Comparison of ENCODE assay signal across 8 cellular contexts in the genomic region with DNA sequence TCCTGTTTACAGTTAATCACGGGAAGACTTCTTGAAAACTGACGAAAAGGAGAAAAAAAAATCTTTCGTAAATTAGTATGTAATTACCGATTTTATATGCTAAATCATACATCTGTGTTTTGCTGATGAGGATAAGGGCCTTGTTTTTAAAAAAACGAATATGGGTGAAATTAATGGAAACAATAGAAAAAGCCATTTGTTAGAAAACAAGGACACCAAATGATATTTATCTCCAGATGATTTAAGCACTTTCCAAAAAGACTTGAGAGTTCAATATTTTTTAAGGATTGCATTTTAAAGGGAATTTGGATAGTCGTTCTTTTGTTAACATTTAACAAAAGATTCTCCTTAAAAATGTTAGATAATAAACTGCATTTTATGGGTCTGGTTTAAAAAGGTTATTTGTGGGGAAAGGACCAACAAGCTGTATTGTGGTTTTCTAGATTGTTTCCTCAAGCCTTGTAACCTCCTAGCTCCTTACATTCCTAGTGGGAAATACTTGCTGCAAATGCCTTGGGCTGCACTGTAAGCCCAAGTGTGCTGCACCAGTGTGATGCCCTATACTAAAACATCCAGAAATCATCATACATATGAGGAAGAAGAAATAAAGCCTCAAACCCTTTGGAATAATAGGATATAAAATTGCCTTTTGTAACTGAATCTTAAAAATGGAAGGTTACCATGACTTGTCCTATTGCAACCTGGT. TPM values are rescaled to one million over a fixed set of nuclear protein-coding genes. Genes with fewer than 3 reads are reported as not detected.
DNase-seq lines count a peak whose midpoint lies in the region; ATAC-seq and TF ChIP-seq lines count a peak whose summit lies in the region.

No MANE protein-coding gene starts in this region.

- H3K36me3 Mint-ChIP-seq in CD4-positive, alpha-beta T cell (ENCODE audit: low read depth) = peaks cover 33% of the 10 kb centered on the region

- peaks cover 0 to 6% of the 10 kb centered on the region in 2 experiments; a peak in 1 of 4 replicates for H3K79me1 ChIP-seq in IMR-90 (ENCODE audit: low read depth in 1 of 2, low read length in 2 of 2)

- DNase-seq in CD4-positive, alpha-beta T cell = no peak
- DNase-seq in IMR-90 = peak; percentile 8
- DNase-seq in amniotic epithelial cell (ENCODE audit: low read depth) = peak; percentile 37
- no peak for DNase-seq in left lung
- DNase-seq in upper lobe of left lung = no peak
- DNase-seq in effector CD4-positive, alpha-beta T cell = no peak
- DNase-seq in GM10266 (ENCODE audit: extremely low spot score) = no peak

- no peaks in the 10 kb centered on the region for H4K20me1 ChIP-seq in IMR-90 (ENCODE audit: insufficient read depth, low read length)

- intact Hi-C loops in CD4-positive, alpha-beta T cell (cut with DNase I, micrococcal nuclease) = loop anchor here (2.0 to 10.0 kb wide), 6 partner anchors 37 to 1025 kb away; a partner anchor contains a TSS
- intact Hi-C loops in IMR-90 (cut with micrococcal nuclease) (loop anchor here (5.0 to 10.0 kb wide), 5 partner anchors 132 to 1615 kb away; a partner anchor contains a TSS), left lung (cut with DNase I) (no loop called here)

- BruUV-seq in IMR-90 (replicated peaks; lab: Mats Ljungman, UMichigan) = no TSS peak

- H3K9me3 ChIP-seq in CD4-positive, alpha-beta T cell (ENCODE audit: control insufficient read depth, low read length) = no peaks in the 10 kb centered on the region
- H3K9me3 ChIP-seq in IMR-90 (ENCODE audit: control insufficient read depth, insufficient read depth, low read length) (no peaks in the 10 kb centered on the region), left lung (no peaks in the 10 kb centered on the region), upper lobe of left lung (no peaks in the 10 kb centered on the region)

- H3K9me1 ChIP-seq in IMR-90 (ENCODE audit: insufficient read depth, low read length) = no peaks in the 10 kb centered on the region

- no peak for ATAC-seq in CD4-positive, alpha-beta T cell (ENCODE audit: poor library complexity)
- no peak for ATAC-seq in IMR-90 (ENCODE audit: low read depth)
- no peak for ATAC-seq in left lung
- no peak for ATAC-seq in upper lobe of left lung (ENCODE audit: low FRiP score in 2 of 2)
- ATAC-seq in GM21381 (IDR thresholded peaks at IDR 0.05; ENCODE audit: unreplicated experiment) = no peak

- H3K36me3 ChIP-seq in IMR-90 (ENCODE audit: control insufficient read depth, insufficient read depth, low read length) (no peaks in the 10 kb centered on the region), left lung (no peaks in the 10 kb centered on the region), upper lobe of left lung (no peaks in the 10 kb centered on the region)

- no peak overlapping the region for H2BK120ac ChIP-seq in IMR-90 (ENCODE audit: low read depth, low read length)

- H2BK20ac ChIP-seq in IMR-90 (ENCODE audit: low read depth, low read length) = no peak overlapping the region

- TF ChIP-seq EP300 in upper lobe of left lung (IDR thresholded peaks at IDR 0.05) = no peak

- POLR2A ChIA-PET in CD4-positive, alpha-beta T cell (lab: Charles Lee) = interaction anchor here (2.1 to 4.5 kb wide), 3 partner anchors 15 to 457 kb away, joined by 10 to 28 read pairs (median 17); a partner anchor contains a TSS
- POLR2A ChIA-PET in IMR-90 (lab: Charles Lee; ENCODE audit: unreplicated experiment) = no interaction called here

- H3K27ac Mint-ChIP-seq in CD4-positive, alpha-beta T cell = peak overlapping the region; percentile 98

- peak overlapping the region; percentile 92; the same call in 1 of the 2 replicates for H3K9ac ChIP-seq in IMR-90 (ENCODE audit: low read depth, low read length)

- TF ChIP-seq CTCF in CD4-positive, alpha-beta T cell (IDR thresholded peaks at IDR 0.05) = no peak
- TF ChIP-seq CTCF in IMR-90 (conservative IDR thresholded peaks at IDR 0.05; ENCODE audit: low read depth, low read length) (no peak), left lung (IDR thresholded peaks at IDR 0.05) (no peak), upper lobe of left lung (IDR thresholded peaks at IDR 0.05) (no peak), GM10266 (IDR thresholded peaks at IDR 0.05; ENCODE audit: control insufficient read depth, insufficient read depth, low read depth, missing control alignments) (no peak)

- no peak overlapping the region for H4K91ac ChIP-seq in IMR-90 (ENCODE audit: insufficient read depth, low read depth, low read length)

- TF ChIP-seq POLR2A in IMR-90 (IDR thresholded peaks at IDR 0.05; ENCODE audit: low read depth, low read length) (no peak), upper lobe of left lung (IDR thresholded peaks at IDR 0.05) (no peak)

- H3K4me3 Mint-ChIP-seq in CD4-positive, alpha-beta T cell = peak overlapping the region; percentile 92

- no peak overlapping the region for H2AK9ac ChIP-seq in IMR-90 (replicated peaks; ENCODE audit: low read depth, low read length, poor library complexity)

- H3K27me3 ChIP-seq in CD4-positive, alpha-beta T cell (ENCODE audit: control insufficient read depth, insufficient read depth, low read length) = peaks cover 8% of the 10 kb centered on the region
- H3K27me3 ChIP-seq in IMR-90 (ENCODE audit: control insufficient read depth, insufficient read depth, low read length) = no peaks in the 10 kb centered on the region
- no peaks in the 10 kb centered on the region for H3K27me3 ChIP-seq in left lung
- no peaks in the 10 kb centered on the region for H3K27me3 ChIP-seq in upper lobe of left lung

- no peak overlapping the region for H2AFZ ChIP-seq in IMR-90 (replicated peaks; ENCODE audit: low read length, poor library complexity)

- H2AK5ac ChIP-seq in IMR-90 (ENCODE audit: low read depth, low read length) = no peak overlapping the region

- H3K4me1 Mint-ChIP-seq in CD4-positive, alpha-beta T cell (ENCODE audit: low read depth) = peaks cover 42% of the 10 kb centered on the region

- no peak overlapping the region for H3K23ac ChIP-seq in IMR-90 (ENCODE audit: low read depth, low read length)

- H4K8ac ChIP-seq in IMR-90 (ENCODE audit: low read depth in 2 of 2, low read length in 2 of 2) = no peak overlapping the region; a peak in 1 of 4 replicates

- H3K27ac ChIP-seq in CD4-positive, alpha-beta T cell (ENCODE audit: low read depth, low read length) = no peak overlapping the region
- H3K27ac ChIP-seq in IMR-90 (ENCODE audit: insufficient read depth, low read length) (no peak overlapping the region; the same call in 1 of the 2 replicates), left lung (peak overlapping the region; percentile 99), upper lobe of left lung (peak overlapping the region; percentile 98 to 99 (median 99))

- peak overlapping the region; percentile 71 for H3K4me2 ChIP-seq in IMR-90 (ENCODE audit: low read depth, low read length)

- H2BK5ac ChIP-seq in IMR-90 (ENCODE audit: low read depth, low read length, poor library complexity, severe bottlenecking) = no peak overlapping the region

- no peak overlapping the region for H4K5ac ChIP-seq in IMR-90 (ENCODE audit: low read depth, low read length)

- peak overlapping the region; percentile 75 for H3K4me3 ChIP-seq in IMR-90 (ENCODE audit: insufficient read depth, low read depth, low read length)
- H3K4me3 ChIP-seq in left lung = peak overlapping the region; percentile 66 to 84
- H3K4me3 ChIP-seq in upper lobe of left lung = peak overlapping the region in 3 of 4 donors; percentile 64 to 90 (median 89)

- no peak overlapping the region for H3K14ac ChIP-seq in IMR-90 (replicated peaks; ENCODE audit: low read depth, low read length)

- TF ChIP-seq RAD21 in IMR-90 (IDR thresholded peaks at IDR 0.05; ENCODE audit: low read length) = no peak

- H3K56ac ChIP-seq in IMR-90 (ENCODE audit: extremely low read depth, insufficient read depth, low read length) = no peak overlapping the region

- dilution Hi-C loops in IMR-90 (cut with HindIII; ENCODE audit: low sequenced_read_pairs, unreplicated experiment) = no loop called here

- no CpG with 5 or more reads among the region's 6 CpGs for WGBS in IMR-90 (ENCODE audit: extremely low coverage in 2 of 2, insufficient read length in 1 of 2), 2 experiments
- 15 to 21% methylated on average over 6 of the region's 6 CpGs for WGBS in upper lobe of left lung, 2 donors

- H3K18ac ChIP-seq in IMR-90 (ENCODE audit: low read depth, low read length) = no peak overlapping the region

- H3K4ac ChIP-seq in IMR-90 (ENCODE audit: low read depth, low read length) = no peak overlapping the region

- in situ Hi-C loops in IMR-90 (cut with MboI; ENCODE audit: low sequenced_read_pairs) = loop anchor here (10.0 kb wide), 1 partner anchor 145 kb away; no protein-coding TSS in a partner anchor

- no peak overlapping the region for H2BK15ac ChIP-seq in IMR-90 (ENCODE audit: low read depth, low read length)

- CTCF ChIA-PET in CD4-positive, alpha-beta T cell (lab: Charles Lee) = no interaction called here
- CTCF ChIA-PET in IMR-90 (lab: Yijun Ruan, JAX) = interaction anchor here (0.5 kb wide), 1 partner anchor 56 kb away, joined by 4 read pairs; no protein-coding TSS in a partner anchor

- H3K9me3 Mint-ChIP-seq in CD4-positive, alpha-beta T cell = no peaks in the 10 kb centered on the region

- H3K4me1 ChIP-seq in IMR-90 (ENCODE audit: control insufficient read depth, insufficient read depth, low read length) = no peaks in the 10 kb centered on the region
- H3K4me1 ChIP-seq in left lung = peaks cover 0 to 38% of the 10 kb centered on the region in 2 donors
- peaks cover 12 to 34% (median 22%) of the 10 kb centered on the region in 4 donors for H3K4me1 ChIP-seq in upper lobe of left lung

- H3K27me3 Mint-ChIP-seq in CD4-positive, alpha-beta T cell = peaks cover 11% of the 10 kb centered on the region

TF ChIP-seq in IMR-90, 13 proteins besides CTCF, POLR2A, EP300 and RAD21 (continues in another document):
- TF ChIP-seq, protein P1, sequence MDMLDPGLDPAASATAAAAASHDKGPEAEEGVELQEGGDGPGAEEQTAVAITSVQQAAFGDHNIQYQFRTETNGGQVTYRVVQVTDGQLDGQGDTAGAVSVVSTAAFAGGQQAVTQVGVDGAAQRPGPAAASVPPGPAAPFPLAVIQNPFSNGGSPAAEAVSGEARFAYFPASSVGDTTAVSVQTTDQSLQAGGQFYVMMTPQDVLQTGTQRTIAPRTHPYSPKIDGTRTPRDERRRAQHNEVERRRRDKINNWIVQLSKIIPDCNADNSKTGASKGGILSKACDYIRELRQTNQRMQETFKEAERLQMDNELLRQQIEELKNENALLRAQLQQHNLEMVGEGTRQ (IDR thresholded peaks at IDR 0.05; ENCODE audit: low read depth, low read length) = no peak
- TF ChIP-seq MAFK (IDR thresholded peaks at IDR 0.05; ENCODE audit: low read depth, low read length) = no peak
- TF ChIP-seq SMC3 (IDR thresholded peaks at IDR 0.05; ENCODE audit: low read depth, low read length) = no peak
- no peak for TF ChIP-seq MAZ (IDR thresholded peaks at IDR 0.05; ENCODE audit: borderline replicate concordance, low read depth, low read length)
- no peak for TF ChIP-seq NFE2L2 (IDR thresholded peaks at IDR 0.05; ENCODE audit: low read depth, low read length)
- TF ChIP-seq BHLHE40 (IDR thresholded peaks at IDR 0.05; ENCODE audit: low read depth, low read length) = no peak

RNA-seq across cellular contexts. Expression of a gene that starts 1.5 kb away (rescaled TPM):
- 10 to 100 TPM; 35.7 to 36.9 TPM for total RNA-seq in CD4-positive, alpha-beta T cell
- 20.4 and 32.2 TPM in 2 replicates for total RNA-seq in IMR-90 (2012; rRNA removed)
- polyA plus RNA-seq in IMR-90 (2012; rRNA removed) = 2.7 and 3.4 TPM in 2 replicates
- 0.32 and 0.42 TPM in 2 replicates for polyA plus RNA-seq in IMR-90 (2012; cell fraction: cytosol; rRNA removed)
- 0.83 and 7.2 TPM in 2 replicates for polyA plus RNA-seq in IMR-90 (2012; cell fraction: nucleus; rRNA removed; ENCODE audit: low replicate concordance)
- 10 to 100 TPM; 27.3 to 32.3 TPM for total RNA-seq in left lung
- 10 to 100 TPM; 19.3 to 74.7 (median 25.8) TPM for total RNA-seq in upper lobe of left lung

Comparison
In these comparisons a context has a peak if more than half of its experiments do, and no peak if none do; other contexts are left out.
1. DNase-seq: peak in IMR-90 (single experiment) and amniotic epithelial cell (single experiment); none in CD4-positive, alpha-beta T cell (0 of 10), left lung (0 of 2), upper lobe of left lung (0 of 2), effector CD4-positive, alpha-beta T cell (single experiment) and GM10266 (single experiment).
2. H3K27ac ChIP-seq: peak in left lung (2 of 2) and upper lobe of left lung (4 of 4); none in CD4-positive, alpha-beta T cell (single experiment) and IMR-90 (single experiment).
3. intact Hi-C loops: an anchor here in CD4-positive, alpha-beta T cell (2.0 to 10.0 kb wide) and IMR-90 (5.0 to 10.0 kb wide); none called in left lung.
4. Peak in every context shown above with its lines, with median percentiles within 50 percentile points of each other: H3K4me3 ChIP-seq.